Comparison of ENCODE assay signal across 13 cellular contexts in the genomic region with DNA sequence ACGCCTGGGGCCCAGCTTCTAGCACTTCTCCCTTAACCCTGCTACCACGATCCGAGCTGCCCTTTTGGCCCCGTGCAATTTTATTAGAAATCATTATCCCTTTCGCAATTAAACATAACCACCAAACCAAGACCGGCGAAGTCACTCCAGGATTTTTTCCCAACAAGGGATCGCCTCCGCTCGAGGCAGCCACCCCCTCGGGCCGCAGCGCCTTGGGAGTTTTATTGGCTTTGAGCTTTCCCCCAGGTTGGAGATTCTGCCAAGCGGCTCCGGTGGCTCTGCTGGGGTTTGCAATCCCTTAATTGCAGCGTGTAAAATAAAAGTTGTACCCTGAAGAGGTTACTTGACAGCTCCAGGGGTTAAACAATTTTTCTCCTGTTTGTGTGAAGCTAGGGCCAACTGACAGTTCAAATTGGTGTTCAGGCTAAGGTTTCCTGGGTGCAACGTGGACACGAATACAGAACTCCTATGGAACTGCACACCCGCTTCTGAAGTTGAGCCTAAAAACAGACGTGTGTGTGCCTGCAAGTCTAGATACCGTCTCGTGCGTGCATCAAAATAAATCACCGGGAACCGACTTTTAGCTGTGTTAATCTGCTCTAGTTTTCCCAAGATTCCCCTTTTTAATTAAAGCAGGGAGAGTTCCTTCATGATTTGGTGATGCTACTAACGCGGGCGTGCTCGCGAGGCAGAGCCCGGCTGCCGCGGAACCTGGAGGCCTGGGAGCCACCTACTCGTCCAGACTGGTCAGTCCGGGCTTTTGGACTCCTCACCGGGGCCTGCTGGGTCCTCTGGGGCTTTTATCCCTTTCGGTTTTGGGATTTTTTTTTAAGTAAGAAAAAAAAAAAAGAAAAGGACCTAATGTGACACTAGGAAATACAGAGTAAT. TPM values are rescaled to one million over a fixed set of nuclear protein-coding genes. Genes with fewer than 3 reads are reported as not detected.
DNase-seq lines count a peak whose midpoint lies in the region; ATAC-seq, FAIRE-seq and TF ChIP-seq lines count a peak whose summit lies in the region.
"Had no signal": no experiment of that assay in that cellular context is flagged by ENCODE, and none has a peak within 500 bp of the region (broad histone marks: within the 10 kb centered on the region; RNA-seq: fewer than 3 reads in every experiment).

No MANE protein-coding gene starts in this region.

- H4K5ac ChIP-seq in mesendoderm (ENCODE audit: low read length): no peak overlapping the region

- H3K79me2 ChIP-seq in mesendoderm (ENCODE audit: control insufficient read depth, insufficient read depth, low read length): peaks cover 27% of the 10 kb centered on the region

- H2BK15ac ChIP-seq in mesendoderm (replicated peaks; ENCODE audit: low read depth): no peak overlapping the region

- peak overlapping the region; percentile 56 for H3K18ac ChIP-seq in mesendoderm (ENCODE audit: low read length)

- H3K9me3 ChIP-seq in HAP-1: no peaks in the 10 kb centered on the region
- H3K9me3 ChIP-seq in body of pancreas: no peaks in the 10 kb centered on the region
- H3K9me3 ChIP-seq: upper lobe of left lung had no signal

- no peak overlapping the region for H3K23ac ChIP-seq in mesendoderm (ENCODE audit: low read length)

- no peak overlapping the region for H3K4ac ChIP-seq in mesendoderm (ENCODE audit: low read depth, low read length)

- no peak for ATAC-seq in body of pancreas

- in situ Hi-C loops in HAP-1 (cut with MboI; ENCODE audit: low sequenced_read_pairs): loop anchor here (10.0 kb wide), 1 partner anchor 391 kb away; no protein-coding TSS in a partner anchor

- peak overlapping the region; percentile 79 for H3K56ac ChIP-seq in mesendoderm (ENCODE audit: low read length)

- peak overlapping the region; percentile 77 for H3K9ac ChIP-seq in mesendoderm (ENCODE audit: low read length)

- no peak for FAIRE-seq in bronchial epithelial cell (lab: Jason Lieb, UNC)
- FAIRE-seq: endometrium had no signal

- no peak overlapping the region for H2BK120ac ChIP-seq in mesendoderm (ENCODE audit: low read depth, low read length)

- no peak for TF ChIP-seq POLR2A in body of pancreas (IDR thresholded peaks at IDR 0.05)

- H3K79me1 ChIP-seq in mesendoderm (ENCODE audit: low read length): no peaks in the 10 kb centered on the region

- peak overlapping the region; percentile 37 for H3K4me2 ChIP-seq in mesendoderm (ENCODE audit: low read length)

- H3K4me1 ChIP-seq in HAP-1 (peaks cover 5% of the 10 kb centered on the region), mesendoderm (ENCODE audit: control insufficient read depth, low read depth, low read length) (peaks cover 12% of the 10 kb centered on the region), body of pancreas (peaks cover 64% of the 10 kb centered on the region)

- CTCF ChIA-PET in AG04449 (lab: Yijun Ruan, JAX): interaction anchor here (1.0 to 4.0 kb wide), 8 partner anchors 9 to 1433 kb away, joined by 3 to 47 read pairs (median 6); no protein-coding TSS in a partner anchor

- no peaks in the 10 kb centered on the region for H3K27me3 ChIP-seq in HAP-1 (ENCODE audit: low read depth)
- no peaks in the 10 kb centered on the region for H3K27me3 ChIP-seq in bronchial epithelial cell (ENCODE audit: control insufficient read depth, insufficient read depth, low read length)
- H3K27me3 ChIP-seq in mesendoderm (ENCODE audit: insufficient read depth, low read length, poor library complexity): peaks cover 7% of the 10 kb centered on the region
- peaks cover 0 to 80% of the 10 kb centered on the region in 2 donors for H3K27me3 ChIP-seq in body of pancreas

- H3K27ac ChIP-seq in mesendoderm (ENCODE audit: low read depth, low read length): peak overlapping the region; percentile 5
- H3K27ac ChIP-seq in body of pancreas: no peak overlapping the region
- H3K27ac ChIP-seq: upper lobe of left lung had no signal

- TF ChIP-seq CTCF in AG04449 (IDR thresholded peaks at IDR 0.05; ENCODE audit: insufficient read depth, low read length, missing control alignments) (no peak), bronchial epithelial cell (IDR thresholded peaks at IDR 0.05; ENCODE audit: insufficient read depth, low read length, severe bottlenecking) (no peak), body of pancreas (IDR thresholded peaks at IDR 0.05) (no peak)

- H4K8ac ChIP-seq in mesendoderm (ENCODE audit: low read depth, low read length): no peak overlapping the region

- intact Hi-C loops in body of pancreas (cut with DNase I): no loop called here

- POLR2A ChIA-PET in AG04449 (lab: Yijun Ruan, JAX): interaction anchor here (0.5 to 2.3 kb wide), 2 partner anchors 12 to 650 kb away, joined by 3 to 7 read pairs; no protein-coding TSS in a partner anchor

- no peak overlapping the region for H2AK5ac ChIP-seq in mesendoderm (ENCODE audit: low read length)

- WGBS in mesendoderm (ENCODE audit: extremely low coverage, insufficient coverage, low lambda C conversion rate): no CpG with 5 or more reads among the region's 37 CpGs
- 14 to 20% methylated on average over 37 of the region's 37 CpGs for WGBS in body of pancreas, 2 donors

- H3K36me3 ChIP-seq in HAP-1 (replicated peaks): no peaks in the 10 kb centered on the region
- peaks cover 4% of the 10 kb centered on the region for H3K36me3 ChIP-seq in bronchial epithelial cell (ENCODE audit: control insufficient read depth, insufficient read depth, low read length)
- no peaks in the 10 kb centered on the region for H3K36me3 ChIP-seq in mesendoderm (ENCODE audit: control insufficient read depth, insufficient read depth, low read length)
- no peaks in the 10 kb centered on the region for H3K36me3 ChIP-seq in body of pancreas (replicated peaks in 1 of 2; ENCODE audit: insufficient read depth in 1 of 2, low read depth in 2 of 2)
- H3K36me3 ChIP-seq: upper lobe of left lung had no signal

- DNase-seq in AG04449 (ENCODE audit: low read depth, low spot score) (no peak), HAP-1 (ENCODE audit: low spot score in 2 of 2) (no peak), bronchial epithelial cell (ENCODE audit: low read depth) (no peak), mesendoderm (no peak), body of pancreas (no peak), Kasumi-1 (lab: John Stamatoyannopoulos, UW) (no peak)
- no peak for DNase-seq in activated effector memory CD4-positive, alpha-beta T cell treated with Interleukin-2 at 50 U/mL for 16 hours
- DNase-seq in stimulated activated naive CD4-positive, alpha-beta T cell treated with Interleukin-2 at 50 U/mL for 16 hours (lab: John Stamatoyannopoulos, UW): no peak
- DNase-seq: DMS53, NCI-H2081 had no signal

- peak overlapping the region; percentile 62 for H3K4me3 ChIP-seq in AG04449 (ENCODE audit: low read depth, low read length)
- peak overlapping the region; percentile 43 for H3K4me3 ChIP-seq in HAP-1
- peak overlapping the region; percentile 61 for H3K4me3 ChIP-seq in bronchial epithelial cell (ENCODE audit: low read depth, low read length)
- peak overlapping the region; percentile 8 for H3K4me3 ChIP-seq in mesendoderm (ENCODE audit: low read length)
- H3K4me3 ChIP-seq in body of pancreas: no peak overlapping the region

- H2BK5ac ChIP-seq in mesendoderm (ENCODE audit: low read length): no peak overlapping the region

RNA-seq across cellular contexts. Expression of gene TFAP2A, which starts 1.0 kb away (rescaled TPM):
- 3.4 and 6.3 TPM in 2 replicates for total RNA-seq in bronchial epithelial cell
- 3.0 TPM for polyA plus RNA-seq in mesendoderm (2013, experiment 1 of 2)
- 2.7 TPM for polyA plus RNA-seq in mesendoderm (2013, experiment 2 of 2)
- total RNA-seq in body of pancreas: not detected
- total RNA-seq: lung microvascular endothelial cell had no signal

Comparison
In these comparisons a context has a peak if more than half of its experiments do, and no peak if none do; other contexts are left out.
1. H3K4me3 ChIP-seq: peak in AG04449 (single experiment), HAP-1 (single experiment), bronchial epithelial cell (single experiment) and mesendoderm (single experiment); none in body of pancreas (0 of 2).